ENCODE assay signal across 21 cellular contexts in the genomic region with DNA sequence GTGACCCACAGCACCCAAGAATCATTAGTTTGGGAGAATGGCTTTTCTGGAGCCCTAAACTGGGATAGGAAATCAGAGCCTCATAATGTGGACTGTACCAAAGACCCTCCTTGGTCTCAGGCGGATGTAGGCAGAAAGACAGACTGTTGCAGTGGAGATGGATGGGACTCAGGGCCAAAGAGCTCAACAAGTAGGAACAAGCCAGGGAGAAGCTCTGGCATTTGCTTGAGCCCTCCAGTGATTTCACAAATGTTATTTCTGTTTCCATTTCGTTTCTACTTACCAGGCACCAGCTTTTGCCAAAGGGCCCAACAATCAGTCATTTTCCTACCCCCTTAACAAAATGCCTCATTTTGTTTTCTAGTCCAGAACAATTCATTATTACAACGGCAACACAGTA.
"Had no signal": no experiment of that assay in that cellular context is flagged by ENCODE, and none has a peak within 500 bp of the region (broad histone marks: within the 10 kb centered on the region; RNA-seq: fewer than 3 reads in every experiment).

No MANE protein-coding gene starts in this region.

- H3K27me3 Mint-ChIP-seq: effector memory CD8-positive, alpha-beta T cell; memory B cell; stimulated activated naive CD8-positive, alpha-beta T cell treated with anti-CD3 and anti-CD28 coated beads, Interleukin-15, Interleukin-2, amounts not matched to agents 100 ng/mL and 50 ng/mL, for 24 hours had no signal

- H3K4me1 Mint-ChIP-seq: activated naive CD4-positive, alpha-beta T cell treated with anti-CD3 and anti-CD28 coated beads, Interleukin-2, amount 50 U/mL, for 24 hours; memory B cell had no signal

- H3K9me3 Mint-ChIP-seq: activated naive CD4-positive, alpha-beta T cell treated with anti-CD3 and anti-CD28 coated beads, Interleukin-2, amount 50 U/mL, for 24 hours; memory B cell; neural progenitor cell; T-helper 1 cell treated with Interleukin-12 subunit alpha and Interleukin-12 subunit beta and Interleukin-4 antibody, amounts not matched to agents 30 μg/mL and 1 μg/mL, for 36 hours had no signal

- H3K27ac Mint-ChIP-seq: activated naive CD4-positive, alpha-beta T cell treated with anti-CD3 and anti-CD28 coated beads, Interleukin-2, amount 50 U/mL, for 24 hours; effector memory CD8-positive, alpha-beta T cell; memory B cell; naive B cell; neural progenitor cell; stimulated activated naive CD8-positive, alpha-beta T cell treated with anti-CD3 and anti-CD28 coated beads, Interleukin-15, Interleukin-2, amounts not matched to agents 100 ng/mL and 50 ng/mL, for 24 hours; T-helper 1 cell treated with Interleukin-12 subunit alpha and Interleukin-12 subunit beta and Interleukin-4 antibody, amounts not matched to agents 30 μg/mL and 1 μg/mL, for 36 hours had no signal

- H2AFZ ChIP-seq: neural progenitor cell had no signal

- H3K27me3 ChIP-seq: adrenal gland, neural progenitor cell, testis had no signal

- H3K36me3 ChIP-seq: adrenal gland, heart right ventricle, neural progenitor cell, prostate gland had no signal

- FAIRE-seq: frontal cortex had no signal

- H3K4me2 ChIP-seq: neural progenitor cell had no signal

- H3K4me1 ChIP-seq: adrenal gland, prostate gland, testis had no signal

- H3K4me3 ChIP-seq: adrenal gland, heart right ventricle, mucosa of descending colon, neural progenitor cell, prostate gland, skin epidermis, testis had no signal

- ATAC-seq: effector memory CD8-positive, alpha-beta T cell; mucosa of descending colon had no signal

- H3K27ac ChIP-seq: adrenal gland, neural progenitor cell, prostate gland, testis had no signal

- H3K36me3 Mint-ChIP-seq: activated naive CD4-positive, alpha-beta T cell treated with anti-CD3 and anti-CD28 coated beads, Interleukin-2, amount 50 U/mL, for 24 hours; memory B cell; naive B cell; neural progenitor cell had no signal

- DNase-seq: activated CD4-positive, CD25-positive, alpha-beta regulatory T cell treated with anti-CD3 and anti-CD28 coated beads, Interleukin-2, amount 50 U/mL, for 72 hours; activated CD8-positive, alpha-beta memory T cell treated with anti-CD3 and anti-CD28 coated beads for 24 hours; activated CD8-positive, alpha-beta memory T cell treated with anti-CD3 and anti-CD28 coated beads, Interleukin-2, amount 50 U/mL, for 48 hours; activated gamma-delta T cell; effector memory CD8-positive, alpha-beta T cell; left ventricle myocardium superior; mucosa of descending colon; naive B cell; stimulated activated CD4-positive, alpha-beta T cell treated with anti-CD3 and anti-CD28 coated beads, Interleukin-15, amount 100 ng/mL, for 24 hours; stimulated activated CD4-positive, alpha-beta T cell treated with anti-CD3 and anti-CD28 coated beads, Interleukin-2, amount 100 ng/mL, for 48 hours; testis had no signal

- H3K9me3 ChIP-seq: adrenal gland, heart right ventricle, mucosa of descending colon, prostate gland, testis had no signal

- H3K4me3 Mint-ChIP-seq: activated naive CD4-positive, alpha-beta T cell treated with anti-CD3 and anti-CD28 coated beads, Interleukin-2, amount 50 U/mL, for 24 hours; effector memory CD8-positive, alpha-beta T cell; memory B cell; naive B cell; neural progenitor cell; stimulated activated naive CD8-positive, alpha-beta T cell treated with anti-CD3 and anti-CD28 coated beads, Interleukin-15, Interleukin-2, amounts not matched to agents 100 ng/mL and 50 ng/mL, for 24 hours; T-helper 1 cell treated with Interleukin-12 subunit alpha and Interleukin-12 subunit beta and Interleukin-4 antibody, amounts not matched to agents 30 μg/mL and 1 μg/mL, for 36 hours had no signal
